19 cellular contexts compared by ENCODE assay signal in genomic region chr2:214569419-214570035, GRCh38.
A peak's percentile ranks its signal among the peaks of the same experiment; 100 is the strongest.
DNase-seq lines count a peak whose midpoint lies in the region; ATAC-seq, FAIRE-seq and TF ChIP-seq lines count a peak whose summit lies in the region.
"Had no signal": no experiment of that assay in that cellular context is flagged by ENCODE, and none has a peak within 500 bp of the region (broad histone marks: within the 10 kb centered on the region; RNA-seq: fewer than 3 reads in every experiment).

No MANE protein-coding gene starts in this region.

- no peaks in the 10 kb centered on the region for H4K20me1 ChIP-seq in HepG2 (ENCODE audit: insufficient read depth, low read length)
- H4K20me1 ChIP-seq: BLaER1 treated with 17β-estradiol and CSF1 and Interleukin-3, amounts not matched to agents 10 nM and 100 nM had no signal

- H3K4me3 ChIP-seq in HepG2 (replicated peaks in 1 of 3; ENCODE audit: insufficient read depth in 1 of 3, low read depth in 2 of 3, low read length in 3 of 3) (no peak overlapping the region), right lobe of liver (no peak overlapping the region)
- H3K4me3 ChIP-seq: BLaER1 treated with 17β-estradiol and CSF1 and Interleukin-3, amounts not matched to agents 10 nM and 100 nM; GM23248; HAP-1; Peyer's patch had no signal

- POLR2A ChIA-PET in HepG2 (lab: Yijun Ruan, JAX) = no interaction called here

- H3K9me3 ChIP-seq in HepG2 (ENCODE audit: low read length) (no peaks in the 10 kb centered on the region), right lobe of liver (no peaks in the 10 kb centered on the region)
- H3K9me3 ChIP-seq: HAP-1, Peyer's patch had no signal

- H3K4me2 ChIP-seq in HepG2 (ENCODE audit: low read depth, low read length) = no peak overlapping the region
- H3K4me2 ChIP-seq: BLaER1 treated with 17β-estradiol and CSF1 and Interleukin-3, amounts not matched to agents 10 nM and 100 nM; KMS-11 had no signal

- H2AFZ ChIP-seq in HepG2 (ENCODE audit: low read length) = no peak overlapping the region
- H2AFZ ChIP-seq: GM23248 had no signal

- H3K4me1 ChIP-seq in HepG2 (ENCODE audit: insufficient read depth, low read length) (no peaks in the 10 kb centered on the region), right lobe of liver (no peaks in the 10 kb centered on the region)
- H3K4me1 ChIP-seq: HAP-1, Peyer's patch had no signal

- H3K27me3 ChIP-seq in HepG2 (ENCODE audit: control insufficient read depth in 1 of 2, insufficient read depth in 2 of 2, low read length in 2 of 2) = no peaks in the 10 kb centered on the region
- no peaks in the 10 kb centered on the region for H3K27me3 ChIP-seq in right lobe of liver
- H3K27me3 ChIP-seq: BLaER1 treated with 17β-estradiol and CSF1 and Interleukin-3, amounts not matched to agents 10 nM and 100 nM; Peyer's patch had no signal

- TF ChIP-seq CTCF in HepG2 (CRISPR knock-in tag; IDR thresholded peaks at IDR 0.05) (no peak), right lobe of liver (IDR thresholded peaks at IDR 0.05) (no peak)

- DNase-seq in HepG2 (ENCODE audit: low spot score) (no peak), right lobe of liver (no peak), NCI-H510A treated with DMSO at 0.1 percent for 48 hours (lab: John Stamatoyannopoulos, UW) (peak; percentile 93), left colon (peak in 1 of 2 donors; percentile 3), cerebellum (ENCODE audit: low spot score) (no peak), NCI-H526 treated with DMSO at 0.1 percent for 48 hours (lab: John Stamatoyannopoulos, UW) (no peak), retina (no peak)
- DNase-seq: CD8-positive, alpha-beta T cell; GF-D8; GM23248; NCI-H2029; NCI-H524 treated with DMSO at 0.1 percent for 48 hours; Peyer's patch; SW 1271 had no signal

- no peaks in the 10 kb centered on the region for H3K79me2 ChIP-seq in HepG2 (ENCODE audit: insufficient read depth, low read length)

- in situ Hi-C loops in HepG2 (cut with HindIII; ENCODE audit: extremely low pct_ligation_motif_present, low pct_unique_long_range_greater_than_20kb) = no loop called here

- H3K9ac ChIP-seq in HepG2 (ENCODE audit: insufficient read depth, low read depth, low read length) = no peak overlapping the region
- H3K9ac ChIP-seq: BLaER1 treated with 17β-estradiol and CSF1 and Interleukin-3, amounts not matched to agents 10 nM and 100 nM; GM23248; KMS-11 had no signal

- TF ChIP-seq POLR2A in HepG2 (IDR thresholded peaks at IDR 0.05; ENCODE audit: insufficient read depth in 1 of 2, low read depth in 2 of 2, low read length in 2 of 2) (no peak), right lobe of liver (IDR thresholded peaks at IDR 0.05) (no peak)

- no peaks in the 10 kb centered on the region for H3K36me3 ChIP-seq in HepG2 (replicated peaks in 1 of 2; ENCODE audit: control insufficient read depth in 1 of 2, insufficient read depth in 2 of 2, low read length in 2 of 2)
- H3K36me3 ChIP-seq in right lobe of liver = no peaks in the 10 kb centered on the region
- H3K36me3 ChIP-seq: BLaER1 treated with 17β-estradiol and CSF1 and Interleukin-3, amounts not matched to agents 10 nM and 100 nM; HAP-1; Peyer's patch had no signal

- intact Hi-C loops in HepG2 (cut with micrococcal nuclease; ENCODE audit: unreplicated experiment) = no loop called here
- intact Hi-C loops in right lobe of liver (cut with DNase I) = no loop called here
- intact Hi-C loops in left colon (cut with DNase I, micrococcal nuclease) = no loop called here

- no peak overlapping the region for H3K27ac ChIP-seq in HepG2 (ENCODE audit: extremely low read length, insufficient read depth, low read length)
- no peak overlapping the region for H3K27ac ChIP-seq in right lobe of liver
- H3K27ac ChIP-seq: BLaER1 treated with 17β-estradiol and CSF1 and Interleukin-3, amounts not matched to agents 10 nM and 100 nM; GM23248; KMS-11; Peyer's patch had no signal

- TF ChIP-seq EP300 in HepG2 (IDR thresholded peaks at IDR 0.05; ENCODE audit: low read depth in 2 of 2, low read length in 2 of 2) = no peak
- TF ChIP-seq EP300 in HepG2 (CRISPR knock-in tag; IDR thresholded peaks at IDR 0.05; ENCODE audit: borderline replicate concordance) = no peak

- CTCF ChIA-PET in HepG2 (lab: Yijun Ruan, JAX; ENCODE audit: low intra/inter-chr PET ratio, low total read pairs) = no interaction called here

- no peak for FAIRE-seq in HepG2 (lab: Jason Lieb, UNC)

- WGBS in HepG2 (ENCODE audit: low lambda C conversion rate) = 21% methylated on average over 4 of the region's 4 CpGs
- 44% methylated on average over 4 of the region's 4 CpGs for WGBS in right lobe of liver (ENCODE audit: insufficient coverage, low coverage, low lambda C conversion rate, missing lambda C conversion rate)

- no peak for TF ChIP-seq RAD21 in HepG2 (CRISPR knock-in tag; IDR thresholded peaks at IDR 0.05)

- ATAC-seq in HepG2 = no peak
- ATAC-seq in right lobe of liver = no peak
- ATAC-seq in left colon = peak; percentile 99
- ATAC-seq in GM21576 (IDR thresholded peaks at IDR 0.05; ENCODE audit: unreplicated experiment) = no peak
- ATAC-seq: CD8-positive, alpha-beta T cell; Right ventricle myocardium inferior had no signal

- BruUV-seq in HepG2 (replicated peaks; lab: Mats Ljungman, UMichigan) = no TSS peak

TF ChIP-seq in HepG2, 621 proteins besides CTCF, POLR2A, EP300 and RAD21:
- TF ChIP-seq SIN3B (IDR thresholded peaks at IDR 0.05; ENCODE audit: low read length) = no peak
- TF ChIP-seq CREB1 (IDR thresholded peaks at IDR 0.05) = 0 out of 2 replicates have a peak, but pooled peaks have one; percentile 34
- TF ChIP-seq CREB1 (CRISPR knock-in tag; IDR thresholded peaks at IDR 0.05) = no peak
